ENCODE assay signal across 13 cellular contexts in genomic region chr7:94580601-94581000, GRCh38.
A peak's percentile ranks its signal among the peaks of the same experiment; 100 is the strongest.
DNase-seq lines count a peak whose midpoint lies in the region; ATAC-seq and TF ChIP-seq lines count a peak whose summit lies in the region.
"Had no signal": no experiment of that assay in that cellular context is flagged by ENCODE, and none has a peak within 500 bp of the region (broad histone marks: within the 10 kb centered on the region; RNA-seq: fewer than 3 reads in every experiment).

No MANE protein-coding gene starts in this region.

- TF ChIP-seq RAD21 in Ishikawa (IDR thresholded peaks at IDR 0.05; ENCODE audit: low read depth) = no peak

- ATAC-seq in GM21717 (IDR thresholded peaks at IDR 0.05; ENCODE audit: unreplicated experiment) = no peak
- ATAC-seq: stimulated activated naive B cell treated with anti-CD40 and anti-IgM and Interleukin-4, amounts not matched to agents 10 μg/mL and 1 μg/mL and 100 μg/mL, for 72 hours had no signal

- DNase-seq in EH (ENCODE audit: low read depth) (peak; percentile 44), dedifferentiated amniotic fluid mesenchymal stem cell (ENCODE audit: extremely low spot score) (peak; percentile 23), mucosa of gallbladder (ENCODE audit: low spot score) (peak; percentile 34), NCI-H82 (lab: John Stamatoyannopoulos, UW) (no peak), middle frontal gyrus (ENCODE audit: extremely low spot score, low spot score) (no peak), SHP77 treated with DMSO at 0.1 percent for 48 hours (lab: John Stamatoyannopoulos, UW) (no peak)
- DNase-seq: activated T-cell treated with anti-CD3 and anti-CD28 coated beads for 4 hours; erythroblast; kidney; NCI-H2081 treated with DMSO at 0.1 percent for 48 hours; stimulated activated naive B cell treated with anti-CD40 and anti-IgM and Interleukin-4, amounts not matched to agents 10 μg/mL and 1 μg/mL and 100 μg/mL, for 72 hours had no signal

- peak; percentile 80; the same call in 1 of the 2 replicates for TF ChIP-seq EP300 in Ishikawa (IDR thresholded peaks at IDR 0.05; ENCODE audit: borderline replicate concordance)

TF ChIP-seq in Ishikawa, 13 proteins besides CTCF, POLR2A, EP300 and RAD21:
- TF ChIP-seq TAF1 (IDR thresholded peaks at IDR 0.05; ENCODE audit: low read depth) (no peak), TCF12 (IDR thresholded peaks at IDR 0.05; ENCODE audit: low read depth) (peak; percentile 87), YY1 (IDR thresholded peaks at IDR 0.05; ENCODE audit: low read depth) (no peak), FOXM1 (IDR thresholded peaks at IDR 0.05; ENCODE audit: borderline replicate concordance, low read depth) (peak; percentile 84), ZBTB7A (IDR thresholded peaks at IDR 0.05; ENCODE audit: low read depth) (no peak), CEBPB (IDR thresholded peaks at IDR 0.05) (peak; percentile 96), CREB1 (IDR thresholded peaks at IDR 0.05; ENCODE audit: low read depth) (no peak), NFIC (IDR thresholded peaks at IDR 0.05) (peak; percentile 25; the same call in 1 of the 2 replicates), TEAD4 (IDR thresholded peaks at IDR 0.05) (peak; percentile 98), REST (IDR thresholded peaks at IDR 0.05; ENCODE audit: low read depth) (no peak), EGR1 (IDR thresholded peaks at IDR 0.05) (no peak; the same call in 1 of the 2 replicates)
- TF ChIP-seq, protein P1, sequence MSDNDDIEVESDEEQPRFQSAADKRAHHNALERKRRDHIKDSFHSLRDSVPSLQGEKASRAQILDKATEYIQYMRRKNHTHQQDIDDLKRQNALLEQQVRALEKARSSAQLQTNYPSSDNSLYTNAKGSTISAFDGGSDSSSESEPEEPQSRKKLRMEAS (IDR thresholded peaks at IDR 0.05) = peak; percentile 46; the same call in 1 of the 2 replicates
- TF ChIP-seq, protein P2, sequence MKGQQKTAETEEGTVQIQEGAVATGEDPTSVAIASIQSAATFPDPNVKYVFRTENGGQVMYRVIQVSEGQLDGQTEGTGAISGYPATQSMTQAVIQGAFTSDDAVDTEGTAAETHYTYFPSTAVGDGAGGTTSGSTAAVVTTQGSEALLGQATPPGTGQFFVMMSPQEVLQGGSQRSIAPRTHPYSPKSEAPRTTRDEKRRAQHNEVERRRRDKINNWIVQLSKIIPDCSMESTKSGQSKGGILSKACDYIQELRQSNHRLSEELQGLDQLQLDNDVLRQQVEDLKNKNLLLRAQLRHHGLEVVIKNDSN (IDR thresholded peaks at IDR 0.05) = no peak

Comparison
In these comparisons a context has a peak if more than half of its experiments do, and no peak if none do; other contexts are left out.
1. DNase-seq: peak in EH (single experiment), dedifferentiated amniotic fluid mesenchymal stem cell (single experiment) and mucosa of gallbladder (single experiment); none in NCI-H82 (single experiment), middle frontal gyrus (single experiment) and SHP77 treated with DMSO at 0.1 percent for 48 hours (single experiment).